In genomic region chr15:72238586-72238985, GRCh38 we compare ENCODE assay signal across 30 cellular contexts. TPM values are rescaled to one million over a fixed set of nuclear protein-coding genes. Genes with fewer than 3 reads are reported as not detected.
DNase-seq lines count a peak whose midpoint lies in the region; ATAC-seq, FAIRE-seq and TF ChIP-seq lines count a peak whose summit lies in the region.
"Had no signal": no experiment of that assay in that cellular context is flagged by ENCODE, and none has a peak within 500 bp of the region (broad histone marks: within the 10 kb centered on the region; RNA-seq: fewer than 3 reads in every experiment).

No MANE protein-coding gene starts in this region.

- TF ChIP-seq EP300 in K562 (IDR thresholded peaks at IDR 0.05; ENCODE audit: low read length), result no peak

- BruUV-seq in mammary epithelial cell (replicated peaks; lab: Mats Ljungman, UMichigan) (no TSS peak), MCF 10A (replicated peaks; lab: Mats Ljungman, UMichigan) (no TSS peak), K562 (replicated peaks; lab: Mats Ljungman, UMichigan) (no TSS peak)

- TF ChIP-seq POLR2A in K562 (conservative IDR thresholded peaks at IDR 0.05), result no peak

- dilution Hi-C loops in mammary epithelial cell (cut with HindIII; ENCODE audit: low sequenced_read_pairs), result no loop called here

- H3K27me3 ChIP-seq in mammary epithelial cell (ENCODE audit: insufficient read depth, low read length) (no peaks in the 10 kb centered on the region), K562 (ENCODE audit: control insufficient read depth in 2 of 2, insufficient read depth in 2 of 2, low read length in 2 of 2) (no peaks in the 10 kb centered on the region)
- H3K27me3 ChIP-seq: stomach, uterus had no signal

- peak; percentile 59 for FAIRE-seq in K562 (lab: Jason Lieb, UNC)
- FAIRE-seq: colon, endothelial cell of umbilical vein, GM12878, H54, RCC 7860 had no signal

- POLR2A ChIA-PET in MCF 10A (lab: Yijun Ruan, JAX), result interaction anchor here (1.0 to 5.8 kb wide), 8 partner anchors 10 to 237 kb away, joined by 3 to 88 read pairs (median 5); partner anchors contain the start of gene PKM
- POLR2A ChIA-PET in K562 (lab: Yijun Ruan, JAX), result interaction anchor here (0.6 kb wide), 1 partner anchor 169 kb away, joined by 3 read pairs; no protein-coding TSS in a partner anchor

- H3K4me3 ChIP-seq in mammary epithelial cell (replicated peaks in 1 of 3; ENCODE audit: insufficient read depth in 1 of 3, low read depth in 2 of 3, low read length in 3 of 3), result no peak overlapping the region
- no peak overlapping the region for H3K4me3 ChIP-seq in K562
- H3K4me3 ChIP-seq: GM12878, neural progenitor cell, stomach, uterus had no signal

- H3K27ac ChIP-seq in mammary epithelial cell (ENCODE audit: insufficient read depth, low read depth, low read length) (peak overlapping the region; percentile 93), K562 (ENCODE audit: extremely low read depth, low read depth, low read length) (peak overlapping the region; percentile 97)
- H3K27ac ChIP-seq: neural progenitor cell had no signal

- H3K36me3 ChIP-seq in mammary epithelial cell (ENCODE audit: insufficient read depth, low read length) (peaks cover 11% of the 10 kb centered on the region), K562 (ENCODE audit: control insufficient read depth, insufficient read depth, low read length) (peaks cover 39% of the 10 kb centered on the region; the same call in 2 of the 3 replicates)
- H3K36me3 ChIP-seq: uterus had no signal

- H3K27me3 Mint-ChIP-seq in MCF 10A (ENCODE audit: insufficient read depth, unreplicated experiment), result no peaks in the 10 kb centered on the region
- H3K27me3 Mint-ChIP-seq in HFFc6 (ENCODE audit: insufficient read depth), result peaks cover 1% of the 10 kb centered on the region; the same call in 1 of the 2 replicates
- H3K27me3 Mint-ChIP-seq in mesothelial cell of epicardium (ENCODE audit: low read depth), result no peaks in the 10 kb centered on the region
- H3K27me3 Mint-ChIP-seq: activated B cell treated with CpG ODN at 0.5 μM for 24 hours; activated CD4-positive, alpha-beta T cell treated with anti-CD3 and anti-CD28 coated beads, Interleukin-2, amount 10 ng/mL, durations not matched to agents 7 days and 5 days had no signal

- H3K9me3 Mint-ChIP-seq in MCF 10A (ENCODE audit: unreplicated experiment) (no peaks in the 10 kb centered on the region), HFFc6 (no peaks in the 10 kb centered on the region), mesothelial cell of epicardium (no peaks in the 10 kb centered on the region)
- no peaks in the 10 kb centered on the region for H3K9me3 Mint-ChIP-seq in stimulated activated effector memory CD8-positive, alpha-beta T cell treated with anti-CD3 and anti-CD28 coated beads, Interleukin-12 subunit alpha, Interleukin-12 subunit beta, amount 100 ng/mL, for 72 hours
- H3K9me3 Mint-ChIP-seq: activated B cell treated with CpG ODN at 0.5 μM for 24 hours; activated CD4-positive, alpha-beta T cell treated with anti-CD3 and anti-CD28 coated beads, Interleukin-2, amount 10 ng/mL, durations not matched to agents 7 days and 5 days; activated naive CD4-positive, alpha-beta T cell treated with anti-CD3 and anti-CD28 coated beads, Interleukin-2, amount 50 U/mL, for 72 hours; activated T-helper 1 cell treated with anti-CD3 and anti-CD28 coated beads, Interleukin-12 subunit alpha, Interleukin-12 subunit beta, Interleukin-2, Interleukin-4 antibody, amounts not matched to agents 30 ng/mL and 10 ng/mL and 1 ng/mL, durations not matched to agents 14 hours and 24 hours and 36 hours; neural progenitor cell had no signal

- DNase-seq in mammary epithelial cell, result no peak
- no peak for DNase-seq in MCF 10A (ENCODE audit: unreplicated experiment)
- no peak for DNase-seq in HFFc6
- DNase-seq in K562 (ENCODE audit: extremely low read depth in 1 of 4, low spot score in 3 of 4), result no peak
- DNase-seq in stimulated activated effector memory CD8-positive, alpha-beta T cell treated with anti-CD3 and anti-CD28 coated beads, Interleukin-12 subunit alpha, Interleukin-12 subunit beta, amount 100 ng/mL, for 72 hours (ENCODE audit: low spot score in 2 of 2), result no peak
- DNase-seq in mesothelial cell of epicardium (ENCODE audit: low spot score in 2 of 2, unreplicated experiment in 2 of 2), result no peak
- no peak for DNase-seq in activated effector memory CD4-positive, alpha-beta T cell treated with Interleukin-2 at 50 U/mL for 16 hours
- DNase-seq in activated CD8-positive, alpha-beta memory T cell treated with anti-CD3 and anti-CD28 coated beads, Interleukin-2, amount 50 U/mL, for 48 hours, result no peak
- DNase-seq: activated B cell treated with CpG ODN at 0.5 μM for 24 hours; activated CD4-positive, alpha-beta T cell treated with anti-CD3 and anti-CD28 coated beads, Interleukin-2, amount 10 ng/mL, durations not matched to agents 7 days and 5 days; aorta; hypothalamus; left colon; NCI-H1048; NCI-H446; NCI-H748 treated with DMSO at 0.1 percent for 48 hours; SIG-M5; stimulated activated CD4-positive, alpha-beta T cell treated with anti-CD3 and anti-CD28 coated beads, Interleukin-1b, Interleukin-23, amount 100 ng/mL, for 48 hours; stomach; uterus had no signal

- in situ Hi-C loops in mammary epithelial cell (cut with MboI; ENCODE audit: low sequenced_read_pairs in 2 of 2), result no loop called here
- in situ Hi-C loops in K562 (cut with MboI), result no loop called here

- CTCF ChIA-PET in mammary epithelial cell (lab: Charles Lee; ENCODE audit: low non-redundant PET) (no interaction called here), MCF 10A (lab: Yijun Ruan, JAX) (interaction anchor here (0.6 to 0.8 kb wide), 4 partner anchors 15 to 36 kb away, joined by 3 read pairs; no protein-coding TSS in a partner anchor), K562 (lab: Yijun Ruan, JAX; ENCODE audit: low intra/inter-chr PET ratio) (no interaction called here)

- WGBS in mammary epithelial cell (ENCODE audit: low coverage, missing lambda C conversion rate), result 100% methylated on average over 3 of the region's 3 CpGs
- 100% methylated on average over 3 of the region's 3 CpGs for WGBS in K562 (ENCODE audit: insufficient coverage, low coverage, missing lambda C conversion rate)

- H3K9me1 ChIP-seq in K562 (ENCODE audit: control insufficient read depth, insufficient read depth, low read length), result no peaks in the 10 kb centered on the region

- H3K4me1 Mint-ChIP-seq in MCF 10A (ENCODE audit: insufficient read depth, unreplicated experiment), result peaks cover 17% of the 10 kb centered on the region
- peaks cover 44% of the 10 kb centered on the region for H3K4me1 Mint-ChIP-seq in HFFc6 (ENCODE audit: low read depth)
- H3K4me1 Mint-ChIP-seq in stimulated activated effector memory CD8-positive, alpha-beta T cell treated with anti-CD3 and anti-CD28 coated beads, Interleukin-12 subunit alpha, Interleukin-12 subunit beta, amount 100 ng/mL, for 72 hours, result peaks cover 29% of the 10 kb centered on the region
- H3K4me1 Mint-ChIP-seq in mesothelial cell of epicardium, result no peaks in the 10 kb centered on the region

- H3K9me3 ChIP-seq in mammary epithelial cell (replicated peaks; ENCODE audit: insufficient read depth, low read length) (no peaks in the 10 kb centered on the region), K562 (replicated peaks; ENCODE audit: control insufficient read depth, insufficient read depth, low read depth, low read length) (no peaks in the 10 kb centered on the region)
- H3K9me3 ChIP-seq: stomach, uterus had no signal

- H4K20me1 ChIP-seq in mammary epithelial cell (ENCODE audit: insufficient read depth, low read length) (no peaks in the 10 kb centered on the region), K562 (replicated peaks; ENCODE audit: control insufficient read depth, insufficient read depth, low read length) (no peaks in the 10 kb centered on the region; the same call in 1 of the 2 replicates)

- H3K9ac ChIP-seq in mammary epithelial cell (ENCODE audit: insufficient read depth, low read length), result no peak overlapping the region
- peak overlapping the region in 1 of 2 experiments; percentile 91; a peak in 1 of 4 replicates for H3K9ac ChIP-seq in K562 (ENCODE audit: insufficient read depth in 1 of 2, low read depth in 2 of 2, low read length in 2 of 2)
- H3K9ac ChIP-seq: neural progenitor cell had no signal

- H2AFZ ChIP-seq in mammary epithelial cell (ENCODE audit: low read depth, low read length) (no peak overlapping the region), K562 (ENCODE audit: low read depth, low read length) (0 out of 2 replicates have a peak overlapping the region, but pooled peaks have one; percentile 79)
- H2AFZ ChIP-seq: neural progenitor cell had no signal

- H3K4me2 ChIP-seq in mammary epithelial cell (ENCODE audit: insufficient read depth, low read depth, low read length) (no peak overlapping the region), K562 (ENCODE audit: insufficient read depth, low read length) (no peak overlapping the region)
- H3K4me2 ChIP-seq: neural progenitor cell had no signal

- H3K4me3 Mint-ChIP-seq in MCF 10A (ENCODE audit: unreplicated experiment), result no peak overlapping the region
- no peak overlapping the region for H3K4me3 Mint-ChIP-seq in HFFc6
- H3K4me3 Mint-ChIP-seq in stimulated activated effector memory CD8-positive, alpha-beta T cell treated with anti-CD3 and anti-CD28 coated beads, Interleukin-12 subunit alpha, Interleukin-12 subunit beta, amount 100 ng/mL, for 72 hours, result no peak overlapping the region
- no peak overlapping the region for H3K4me3 Mint-ChIP-seq in mesothelial cell of epicardium
- H3K4me3 Mint-ChIP-seq: activated B cell treated with CpG ODN at 0.5 μM for 24 hours; activated CD4-positive, alpha-beta T cell treated with anti-CD3 and anti-CD28 coated beads, Interleukin-2, amount 10 ng/mL, durations not matched to agents 7 days and 5 days; activated T-helper 1 cell treated with anti-CD3 and anti-CD28 coated beads, Interleukin-12 subunit alpha, Interleukin-12 subunit beta, Interleukin-2, Interleukin-4 antibody, amounts not matched to agents 30 ng/mL and 10 ng/mL and 1 ng/mL, durations not matched to agents 14 hours and 24 hours and 36 hours; neural progenitor cell had no signal

- no peak for ATAC-seq in K562
- no peak for ATAC-seq in stimulated activated effector memory CD8-positive, alpha-beta T cell treated with anti-CD3 and anti-CD28 coated beads, Interleukin-12 subunit alpha, Interleukin-12 subunit beta, amount 100 ng/mL, for 72 hours
- ATAC-seq: left colon had no signal

- H3K4me1 ChIP-seq in mammary epithelial cell (ENCODE audit: insufficient read depth, low read length) (peaks cover 23% of the 10 kb centered on the region), K562 (replicated peaks in 1 of 2; ENCODE audit: control insufficient read depth in 2 of 2, insufficient read depth in 2 of 2, low read length in 2 of 2) (peaks cover 16 to 29% of the 10 kb centered on the region in 2 experiments)
- H3K4me1 ChIP-seq: uterus had no signal

- intact Hi-C loops in mammary epithelial cell (cut with micrococcal nuclease) (no loop called here), MCF 10A (cut with micrococcal nuclease) (no loop called here), K562 (cut with micrococcal nuclease) (loop anchor here (10.0 kb wide), 1 partner anchor 236 kb away; the partner anchor contains the start of gene ARIH1)

- no peak for TF ChIP-seq RAD21 in K562 (CRISPR knock-in tag; conservative IDR thresholded peaks at IDR 0.05 in 1 of 2, IDR thresholded peaks at IDR 0.05 in 1 of 2)

- H3K27ac Mint-ChIP-seq in MCF 10A (ENCODE audit: low read depth, unreplicated experiment) (no peak overlapping the region), HFFc6 (peak overlapping the region; percentile 98; the same call in 1 of the 2 replicates), mesothelial cell of epicardium (no peak overlapping the region)
- H3K27ac Mint-ChIP-seq in stimulated activated effector memory CD8-positive, alpha-beta T cell treated with anti-CD3 and anti-CD28 coated beads, Interleukin-12 subunit alpha, Interleukin-12 subunit beta, amount 100 ng/mL, for 72 hours, result peak overlapping the region; percentile 96
- H3K27ac Mint-ChIP-seq: activated B cell treated with CpG ODN at 0.5 μM for 24 hours; activated CD4-positive, alpha-beta T cell treated with anti-CD3 and anti-CD28 coated beads, Interleukin-2, amount 10 ng/mL, durations not matched to agents 7 days and 5 days; neural progenitor cell had no signal

- peaks cover 14% of the 10 kb centered on the region for H3K79me2 ChIP-seq in mammary epithelial cell (ENCODE audit: insufficient read depth, low read length)
- peaks cover 13% of the 10 kb centered on the region for H3K79me2 ChIP-seq in K562 (ENCODE audit: control insufficient read depth, insufficient read depth, low read length)

- H3K36me3 Mint-ChIP-seq in MCF 10A (ENCODE audit: insufficient read depth, unreplicated experiment) (peaks cover 21% of the 10 kb centered on the region), HFFc6 (ENCODE audit: low read depth) (peaks cover 23% of the 10 kb centered on the region), mesothelial cell of epicardium (peaks cover 21% of the 10 kb centered on the region)
- H3K36me3 Mint-ChIP-seq in stimulated activated effector memory CD8-positive, alpha-beta T cell treated with anti-CD3 and anti-CD28 coated beads, Interleukin-12 subunit alpha, Interleukin-12 subunit beta, amount 100 ng/mL, for 72 hours, result peaks cover 50% of the 10 kb centered on the region

- TF ChIP-seq CTCF in mammary epithelial cell (conservative IDR thresholded peaks at IDR 0.05 in 1 of 2, IDR thresholded peaks at IDR 0.05 in 1 of 2; ENCODE audit: extremely low read depth in 1 of 2, insufficient read depth in 1 of 2, low read depth in 1 of 2, low read length in 2 of 2), result no peak
- TF ChIP-seq CTCF in MCF 10A (IDR thresholded peaks at IDR 0.05; ENCODE audit: unreplicated experiment), result no peak
- TF ChIP-seq CTCF in HFFc6 (IDR thresholded peaks at IDR 0.05), result no peak
- no peak for TF ChIP-seq CTCF in K562 (IDR thresholded peaks at IDR 0.05 in 2 of 3, conservative IDR thresholded peaks at IDR 0.05 in 1 of 3; ENCODE audit: insufficient read depth in 2 of 3, low read depth in 1 of 3, low read length in 3 of 3)
- TF ChIP-seq CTCF in mesothelial cell of epicardium (IDR thresholded peaks at IDR 0.05; ENCODE audit: unreplicated experiment), result no peak

RNA-seq across cellular contexts. Expression of gene PKM, which starts 7.6 kb away (rescaled TPM):
- 1,000 to 10,000 TPM; 2,783 to 3,063 TPM for total RNA-seq in mammary epithelial cell
- polyA plus RNA-seq in mammary epithelial cell, result 3,498 TPM
- polyA minus RNA-seq in mammary epithelial cell, result 5,832 TPM
- 612 and 828 TPM in 2 replicates for total RNA-seq in MCF 10A (2022)
- 1,000 to 10,000 TPM; 2,533 to 2,832 (median 2,656) TPM for total RNA-seq in HFFc6 (2021; fragmentation: NEBNext Ultra II Directional; extraction: Animal tissue kit (Norgen Biotek cat#: 25700))
- total RNA-seq in K562 (2011; cell fraction: chromatin; rRNA removed; ENCODE audit: low replicate concordance), result 776 and 1,084 TPM in 2 replicates
- 622 and 649 TPM in 2 replicates for total RNA-seq in K562 (2011; cell fraction: nucleolus; rRNA removed)
- 690 and 711 TPM in 2 replicates for total RNA-seq in K562 (2011; cell fraction: nucleoplasm; rRNA removed)
- 368 and 422 TPM in 2 replicates for total RNA-seq in K562 (2014; rRNA removed)
- total RNA-seq in K562 (2014; rRNA removed; fragmentation: Illumina TruSeq; extraction: Trizol), result 309 and 338 TPM in 2 replicates
- 472 and 481 TPM in 2 replicates for total RNA-seq in K562 (2015; rRNA removed; fragmentation: Illumina TruSeq; extraction: Trizol)
- total RNA-seq in K562 (2021), result 466 and 471 TPM in 2 replicates
- 825 and 845 TPM in 2 replicates for polyA plus RNA-seq in K562 (2011; rRNA removed)
- polyA plus RNA-seq in K562 (2011; cell fraction: cytosol; rRNA removed), result 818 and 936 TPM in 2 replicates
- 810 and 976 TPM in 2 replicates for polyA plus RNA-seq in K562 (2011; cell fraction: nucleus; rRNA removed)
- polyA plus RNA-seq in K562 (2012), result 655 and 840 TPM in 2 replicates
- 507 and 521 TPM in 2 replicates for polyA plus RNA-seq in K562 (2014; fragmentation: Illumina TruSeq; extraction: Trizol)
- 100 to 1,000 TPM; 140 to 308 TPM for polyA plus RNA-seq in K562 (2014; fragmentation: Nextera tagmentation; extraction: Ambion mirVana)
- polyA plus RNA-seq in K562 (2014; rRNA removed), result 383 and 417 TPM in 2 replicates
- polyA minus RNA-seq in K562 (2011; rRNA and poly(A)+ RNA removed), result 1,620 and 1,672 TPM in 2 replicates
- 474 and 637 TPM in 2 replicates for polyA minus RNA-seq in K562 (2011; cell fraction: cytosol; rRNA and poly(A)+ RNA removed)
- polyA minus RNA-seq in K562 (2011; cell fraction: nucleus; rRNA and poly(A)+ RNA removed), result 388 and 642 TPM in 2 replicates
- 424 to 453 TPM (median 452 TPM) in 3 replicates for total RNA-seq in mesothelial cell of epicardium

RNA-seq across cellular contexts. Expression of gene PARP6, which starts 33.8 kb away (rescaled TPM):
- total RNA-seq in mammary epithelial cell (10 to 100 TPM; 28.3 to 58.2 TPM), MCF 10A (2022) (117 TPM in 2 replicates), K562 (2014; rRNA removed) (24.1 and 24.9 TPM in 2 replicates), K562 (2014; rRNA removed; fragmentation: Illumina TruSeq; extraction: Trizol) (26.3 and 28.3 TPM in 2 replicates), K562 (2015; rRNA removed; fragmentation: Illumina TruSeq; extraction: Trizol) (25.2 and 27.8 TPM in 2 replicates), K562 (2021) (35.0 and 42.9 TPM in 2 replicates), mesothelial cell of epicardium (127 to 138 TPM (median 134 TPM) in 3 replicates)
- polyA plus RNA-seq in mammary epithelial cell (27.3 TPM), K562 (2011; rRNA removed) (83.2 and 105 TPM in 2 replicates), K562 (2014; fragmentation: Illumina TruSeq; extraction: Trizol) (34.4 and 41.7 TPM in 2 replicates), K562 (2014; fragmentation: Nextera tagmentation; extraction: Ambion mirVana) (10 to 100 TPM; 14.8 to 18.9 TPM), K562 (2014; rRNA removed) (39.3 and 43.4 TPM in 2 replicates)
- 40.8 TPM for polyA minus RNA-seq in mammary epithelial cell
- 10 to 100 TPM; 21.6 to 27.8 (median 24.6) TPM for total RNA-seq in HFFc6 (2021; fragmentation: NEBNext Ultra II Directional; extraction: Animal tissue kit (Norgen Biotek cat#: 25700))
- 208 and 213 TPM in 2 replicates for total RNA-seq in K562 (2011; cell fraction: chromatin; rRNA removed; ENCODE audit: low replicate concordance)
- total RNA-seq in K562 (2011; cell fraction: nucleolus; rRNA removed), result 96.4 and 99.1 TPM in 2 replicates
- total RNA-seq in K562 (2011; cell fraction: nucleoplasm; rRNA removed), result 121 and 131 TPM in 2 replicates
- polyA plus RNA-seq in K562 (2011; cell fraction: cytosol; rRNA removed), result 42.2 and 64.2 TPM in 2 replicates
- polyA plus RNA-seq in K562 (2011; cell fraction: nucleus; rRNA removed), result 595 and 718 TPM in 2 replicates
- polyA plus RNA-seq in K562 (2012), result 35.3 and 84.4 TPM in 2 replicates
- polyA minus RNA-seq in K562 (2011; rRNA and poly(A)+ RNA removed), result 53.4 and 76.3 TPM in 2 replicates
- polyA minus RNA-seq in K562 (2011; cell fraction: cytosol; rRNA and poly(A)+ RNA removed), result 12.4 and 15.7 TPM in 2 replicates
- 62.1 and 102 TPM in 2 replicates for polyA minus RNA-seq in K562 (2011; cell fraction: nucleus; rRNA and poly(A)+ RNA removed)

RNA-seq across cellular contexts. Expression of gene GRAMD2A, which starts 41.0 kb away (rescaled TPM):
- total RNA-seq in mammary epithelial cell, result 10 to 100 TPM; 16.0 to 45.0 TPM
- polyA plus RNA-seq in mammary epithelial cell, result 13.0 TPM
- polyA minus RNA-seq in mammary epithelial cell, result 14.2 TPM
- 0.42 and 0.93 TPM in 2 replicates for total RNA-seq in MCF 10A (2022)
- under 1 TPM in 1 of 6 experiments, not detected in 5; 0.14 TPM for total RNA-seq in HFFc6 (2021; fragmentation: NEBNext Ultra II Directional; extraction: Animal tissue kit (Norgen Biotek cat#: 25700))
- 0.28 TPM in 1 of 2 replicates, not detected in the other for total RNA-seq in K562 (2011; cell fraction: chromatin; rRNA removed; ENCODE audit: low replicate concordance)
- 0.17 and 0.26 TPM in 2 replicates for total RNA-seq in K562 (2011; cell fraction: nucleolus; rRNA removed)
- 0.15 TPM in 1 of 2 replicates, not detected in the other for total RNA-seq in K562 (2011; cell fraction: nucleoplasm; rRNA removed)
- total RNA-seq in K562 (2014; rRNA removed), result not detected in 2 replicates
- total RNA-seq in K562 (2014; rRNA removed; fragmentation: Illumina TruSeq; extraction: Trizol), result not detected in 2 replicates
- not detected in 2 replicates for total RNA-seq in K562 (2015; rRNA removed; fragmentation: Illumina TruSeq; extraction: Trizol)
- not detected in 2 replicates for total RNA-seq in K562 (2021)
- 0.14 and 0.22 TPM in 2 replicates for polyA plus RNA-seq in K562 (2011; rRNA removed)
- polyA plus RNA-seq in K562 (2011; cell fraction: cytosol; rRNA removed), result 0.03 and 0.16 TPM in 2 replicates
- 0.14 and 1.1 TPM in 2 replicates for polyA plus RNA-seq in K562 (2011; cell fraction: nucleus; rRNA removed)
- not detected in 2 replicates for polyA plus RNA-seq in K562 (2012)
- not detected in 2 replicates for polyA plus RNA-seq in K562 (2014; fragmentation: Illumina TruSeq; extraction: Trizol)
- not detected for polyA plus RNA-seq in K562 (2014; fragmentation: Nextera tagmentation; extraction: Ambion mirVana)
- 0.08 TPM in 1 of 2 replicates, not detected in the other for polyA plus RNA-seq in K562 (2014; rRNA removed)
- 0.14 TPM in 1 of 2 replicates, not detected in the other for polyA minus RNA-seq in K562 (2011; rRNA and poly(A)+ RNA removed)
- not detected in 2 replicates for polyA minus RNA-seq in K562 (2011; cell fraction: cytosol; rRNA and poly(A)+ RNA removed)
- 0.40 TPM in 1 of 2 replicates, not detected in the other for polyA minus RNA-seq in K562 (2011; cell fraction: nucleus; rRNA and poly(A)+ RNA removed)
- 2.0 to 3.5 TPM (median 2.6 TPM) in 3 replicates for total RNA-seq in mesothelial cell of epicardium
- total RNA-seq: activated B cell treated with CpG ODN at 0.5 μM for 24 hours; activated CD4-positive, alpha-beta T cell treated with anti-CD3 and anti-CD28 coated beads, Interleukin-2, amount 10 ng/mL, durations not matched to agents 7 days and 5 days; activated naive CD4-positive, alpha-beta T cell treated with anti-CD3 and anti-CD28 coated beads, Interleukin-2, amount 50 U/mL, for 72 hours; glomerular endothelial cell; GM12878; lung microvascular endothelial cell had no signal

Comparison
In these comparisons a context has a peak if more than half of its experiments do, and no peak if none do; other contexts are left out.
1. H3K27ac Mint-ChIP-seq: peak in HFFc6 (single experiment) and stimulated activated effector memory CD8-positive, alpha-beta T cell treated with anti-CD3 and anti-CD28 coated beads, Interleukin-12 subunit alpha, Interleukin-12 subunit beta, amount 100 ng/mL, for 72 hours (single experiment); none in MCF 10A (single experiment) and mesothelial cell of epicardium (single experiment).